Comparison of ENCODE assay signal across 23 cellular contexts in the genomic region with DNA sequence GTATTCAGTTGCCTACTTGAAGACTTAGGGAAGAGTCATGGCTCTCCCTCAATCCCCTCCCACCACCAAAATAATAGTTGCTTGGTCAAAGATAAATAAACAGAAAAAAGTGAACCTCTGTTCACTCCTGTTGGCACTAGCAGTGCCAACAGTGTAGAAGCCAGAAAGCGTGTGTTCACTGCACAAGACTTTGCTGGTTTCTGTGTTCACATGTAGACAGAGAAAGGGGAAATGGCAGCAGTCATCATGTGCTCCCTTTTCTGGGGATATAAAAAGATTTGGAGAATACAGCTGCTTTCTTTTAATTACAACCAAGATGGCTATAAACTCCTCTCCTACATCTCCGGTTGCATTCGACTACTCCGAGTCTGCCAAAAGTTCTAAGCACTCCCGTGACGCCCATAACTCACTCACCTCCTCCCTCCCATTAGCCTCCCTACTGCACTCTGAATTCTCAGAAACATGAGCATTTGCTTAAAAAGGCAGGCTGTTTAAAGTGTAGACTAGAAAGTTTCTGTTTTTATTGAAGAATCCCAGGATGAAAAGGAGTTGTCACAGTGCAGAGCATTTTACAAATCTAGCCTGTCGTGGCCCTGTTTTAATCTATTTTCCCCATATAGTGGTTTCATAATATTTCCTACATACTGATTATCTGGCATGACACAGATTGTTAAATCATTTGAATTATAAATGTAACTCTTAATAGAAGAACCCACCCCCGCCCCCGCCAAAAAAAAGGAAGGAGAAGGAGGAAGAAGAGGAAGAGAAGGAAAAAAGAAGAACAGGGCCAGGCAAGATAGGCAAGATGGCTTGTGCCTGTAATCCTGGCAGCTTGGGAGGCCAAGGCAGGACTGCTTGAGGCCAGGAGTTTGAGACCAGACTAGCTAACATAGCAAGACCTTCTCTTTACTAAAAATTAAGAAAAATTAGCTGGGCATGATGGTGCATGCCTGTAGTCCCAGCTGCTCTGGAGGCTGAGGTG. TPM values are rescaled to one million over a fixed set of nuclear protein-coding genes. Genes with fewer than 3 reads are reported as not detected.
DNase-seq lines count a peak whose midpoint lies in the region; ATAC-seq lines count a peak whose summit lies in the region.
"Had no signal": no experiment of that assay in that cellular context is flagged by ENCODE, and none has a peak within 500 bp of the region (broad histone marks: within the 10 kb centered on the region; RNA-seq: fewer than 3 reads in every experiment).

No MANE protein-coding gene starts in this region.

- peaks cover 0 to 3% of the 10 kb centered on the region in 2 donors for H3K4me1 ChIP-seq in aorta (ENCODE audit: control insufficient read depth in 1 of 2, insufficient read depth in 2 of 2, low read length in 2 of 2)
- H3K4me1 ChIP-seq: upper lobe of left lung had no signal

- H3K36me3 ChIP-seq in aorta (ENCODE audit: control insufficient read depth in 1 of 2, insufficient read depth in 2 of 2, low read length in 1 of 2), result peaks cover 0 to 3% of the 10 kb centered on the region in 2 donors
- H3K36me3 ChIP-seq: cardiac muscle cell, upper lobe of left lung had no signal

- no peak overlapping the region for H3K4me3 ChIP-seq in aorta (ENCODE audit: low read length in 2 of 2)
- H3K4me3 ChIP-seq: cardiac muscle cell, upper lobe of left lung had no signal

- no peak overlapping the region for H3K4me3 Mint-ChIP-seq in T-helper 17 cell
- H3K4me3 Mint-ChIP-seq: H9 had no signal

- H3K4me1 Mint-ChIP-seq in T-helper 17 cell, result no peaks in the 10 kb centered on the region

- no peaks in the 10 kb centered on the region for H3K27me3 ChIP-seq in aorta (ENCODE audit: control insufficient read depth in 1 of 2, insufficient read depth in 2 of 2, low read length in 1 of 2)
- H3K27me3 ChIP-seq: cardiac muscle cell, upper lobe of left lung had no signal

- peak; percentile 4 for DNase-seq in NOMO-1 treated with DMSO at 0.1 percent for 48 hours (lab: John Stamatoyannopoulos, UW; ENCODE audit: unreplicated experiment)
- DNase-seq in NOMO-1 treated with dmso at 0.1 percent for 144 hours (lab: John Stamatoyannopoulos, UW; ENCODE audit: unreplicated experiment), result no peak
- peak; percentile 19 for DNase-seq in globus pallidus (ENCODE audit: low spot score)
- peak; percentile 51 for DNase-seq in pons (ENCODE audit: low spot score)
- no peak for DNase-seq in aorta
- DNase-seq in T-helper 17 cell, result no peak
- no peak for DNase-seq in NCI-H1694 (lab: John Stamatoyannopoulos, UW)
- DNase-seq: ACHN; activated CD4-positive, alpha-beta T cell treated with anti-CD3 and anti-CD28 coated beads for 4 hours; activated effector memory CD4-positive, alpha-beta T cell treated with Interleukin-2 at 50 U/mL for 16 hours; DMS53; H9; left colon; NCI-H146; NCI-H226; occipital lobe; stimulated activated naive CD4-positive, alpha-beta T cell; upper lobe of left lung had no signal

- no peak overlapping the region for H3K27ac Mint-ChIP-seq in T-helper 17 cell

- peaks cover 2% of the 10 kb centered on the region for H3K36me3 Mint-ChIP-seq in T-helper 17 cell (ENCODE audit: low read depth)
- H3K36me3 Mint-ChIP-seq: CD14-positive monocyte had no signal

- H3K9me3 ChIP-seq in aorta (ENCODE audit: control insufficient read depth, low read length) (peaks cover 2% of the 10 kb centered on the region), T-helper 17 cell (ENCODE audit: control insufficient read depth, low read length, poor library complexity, severe bottlenecking) (no peaks in the 10 kb centered on the region)
- H3K9me3 ChIP-seq: upper lobe of left lung had no signal

- 43 to 45% methylated on average over 9 of the region's 9 CpGs for WGBS in aorta, 2 donors

- H3K27ac ChIP-seq in aorta (ENCODE audit: low read depth in 1 of 2, low read length in 2 of 2), result no peak overlapping the region
- H3K27ac ChIP-seq: cardiac muscle cell, epithelial cell of prostate, upper lobe of left lung had no signal

- ATAC-seq in aorta (ENCODE audit: low FRiP score) (peak; percentile 78), T-helper 17 cell (no peak), HG02870 (IDR thresholded peaks at IDR 0.05; ENCODE audit: unreplicated experiment) (no peak)
- ATAC-seq: left colon had no signal

- peaks cover 27% of the 10 kb centered on the region for H3K27me3 Mint-ChIP-seq in T-helper 17 cell

- intact Hi-C loops in aorta (cut with DNase I), result no loop called here

RNA-seq across cellular contexts. Expression of a gene that starts 16.7 kb away (rescaled TPM):
- 10 to 100 TPM; 10.3 to 13.7 TPM for total RNA-seq in aorta
- polyA plus RNA-seq in aorta, result under 1 TPM; 0.79 to 0.88 TPM
- not detected for total RNA-seq in T-helper 17 cell
- total RNA-seq: dermis microvascular lymphatic vessel endothelial cell had no signal

Comparison
In these comparisons a context has a peak if more than half of its experiments do, and no peak if none do; other contexts are left out.
1. DNase-seq: peak in NOMO-1 treated with DMSO at 0.1 percent for 48 hours (single experiment), globus pallidus (single experiment) and pons (single experiment); none in NOMO-1 treated with dmso at 0.1 percent for 144 hours (single experiment), aorta (0 of 2), T-helper 17 cell (0 of 3) and NCI-H1694 (single experiment).
2. RNA of a gene that starts 16.7 kb away (total RNA-seq): 10.3 to 13.7 TPM in aorta; not detected in T-helper 17 cell; every median in the first group is over 10 times any median in the second.